ENCODE assay signal across 2 cellular contexts in the genomic region with DNA sequence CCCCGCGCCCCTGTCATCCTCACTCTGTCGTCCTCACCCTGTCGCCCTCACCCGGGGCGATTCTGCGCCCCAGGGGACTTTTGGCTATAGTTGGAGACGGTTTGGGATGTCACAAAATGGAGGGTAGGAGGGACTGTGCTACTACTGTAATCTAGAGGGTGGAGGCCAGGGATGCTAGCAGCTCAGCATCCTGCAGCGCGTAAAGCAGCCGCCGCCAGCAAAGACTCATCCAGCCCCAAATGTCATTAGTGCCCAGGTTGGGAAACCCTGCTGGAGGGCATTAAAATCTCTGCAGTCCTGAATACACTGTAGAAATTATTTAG.
TF ChIP-seq lines count a peak whose summit lies in the region.

No MANE protein-coding gene starts in this region.

TF ChIP-seq in A549, 52 proteins besides CTCF, POLR2A, EP300 and RAD21:
- TF ChIP-seq HOXB13 (CRISPR knock-in tag; IDR thresholded peaks at IDR 0.05; ENCODE audit: low read depth) = no peak
- no peak for TF ChIP-seq CBX8 (IDR thresholded peaks at IDR 0.05)
- no peak for TF ChIP-seq NFE2L2 (conservative IDR thresholded peaks at IDR 0.05; ENCODE audit: low read length)
- TF ChIP-seq, protein P1, sequence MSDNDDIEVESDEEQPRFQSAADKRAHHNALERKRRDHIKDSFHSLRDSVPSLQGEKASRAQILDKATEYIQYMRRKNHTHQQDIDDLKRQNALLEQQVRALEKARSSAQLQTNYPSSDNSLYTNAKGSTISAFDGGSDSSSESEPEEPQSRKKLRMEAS (IDR thresholded peaks at IDR 0.05) = no peak
- TF ChIP-seq JUN (IDR thresholded peaks at IDR 0.05) = no peak
- TF ChIP-seq KDM5A (IDR thresholded peaks at IDR 0.05) = no peak
- TF ChIP-seq JUNB (IDR thresholded peaks at IDR 0.05) = no peak
- TF ChIP-seq, protein P2, sequence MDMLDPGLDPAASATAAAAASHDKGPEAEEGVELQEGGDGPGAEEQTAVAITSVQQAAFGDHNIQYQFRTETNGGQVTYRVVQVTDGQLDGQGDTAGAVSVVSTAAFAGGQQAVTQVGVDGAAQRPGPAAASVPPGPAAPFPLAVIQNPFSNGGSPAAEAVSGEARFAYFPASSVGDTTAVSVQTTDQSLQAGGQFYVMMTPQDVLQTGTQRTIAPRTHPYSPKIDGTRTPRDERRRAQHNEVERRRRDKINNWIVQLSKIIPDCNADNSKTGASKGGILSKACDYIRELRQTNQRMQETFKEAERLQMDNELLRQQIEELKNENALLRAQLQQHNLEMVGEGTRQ (IDR thresholded peaks at IDR 0.05) = no peak
- no peak for TF ChIP-seq CHD2 (IDR thresholded peaks at IDR 0.05; ENCODE audit: low read length, partially characterized antibody)
- TF ChIP-seq ZC3H11A (IDR thresholded peaks at IDR 0.05) = no peak
- no peak for TF ChIP-seq RCOR1 (IDR thresholded peaks at IDR 0.05; ENCODE audit: low read depth, low read length)
- TF ChIP-seq ZFP36 (IDR thresholded peaks at IDR 0.05; ENCODE audit: borderline replicate concordance, partially characterized antibody) = no peak
- TF ChIP-seq BHLHE40 (IDR thresholded peaks at IDR 0.05; ENCODE audit: low read depth, low read length) = no peak

TF ChIP-seq in GM23338, 12 proteins besides CTCF, POLR2A, EP300 and RAD21:
- TF ChIP-seq EZH2 (IDR thresholded peaks at IDR 0.05; ENCODE audit: low read depth, unreplicated experiment) = no peak
